ENCODE assay signal across 26 cellular contexts in the genomic region with DNA sequence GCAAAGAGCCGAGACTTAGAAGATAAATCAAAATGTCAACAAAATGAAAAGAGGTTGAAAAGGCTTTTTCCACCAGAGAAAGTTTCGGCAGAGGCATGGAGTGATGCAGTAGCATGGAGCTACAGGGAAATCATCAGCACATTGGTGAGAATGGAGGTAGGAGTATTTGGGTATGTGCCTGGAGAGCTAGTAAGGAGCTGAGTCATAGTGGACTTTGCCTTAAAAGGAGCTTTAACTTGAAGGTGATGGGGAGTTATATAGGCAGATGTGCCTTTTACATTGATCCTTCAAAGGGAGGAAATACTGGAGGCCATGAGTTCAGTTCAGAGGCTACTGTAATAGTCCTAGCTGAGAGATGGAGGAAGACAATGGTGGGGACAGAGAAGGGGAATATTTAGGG. TPM values are rescaled to one million over a fixed set of nuclear protein-coding genes. Genes with fewer than 3 reads are reported as not detected.
DNase-seq lines count a peak whose midpoint lies in the region; ATAC-seq, FAIRE-seq and TF ChIP-seq lines count a peak whose summit lies in the region.
"Had no signal": no experiment of that assay in that cellular context is flagged by ENCODE, and none has a peak within 500 bp of the region (broad histone marks: within the 10 kb centered on the region; RNA-seq: fewer than 3 reads in every experiment).

No MANE protein-coding gene starts in this region.

- no peak overlapping the region for H2AFZ ChIP-seq in PC-3 (ENCODE audit: low read length)
- H2AFZ ChIP-seq: neural progenitor cell had no signal

- H3F3A ChIP-seq in PC-3 (ENCODE audit: low read length, unreplicated experiment), result no peaks in the 10 kb centered on the region

- H3K79me2 ChIP-seq in PC-3 (ENCODE audit: low read length), result no peaks in the 10 kb centered on the region

- H3K4me2 ChIP-seq in PC-3 (ENCODE audit: low read length), result no peak overlapping the region
- H3K4me2 ChIP-seq: neural progenitor cell had no signal

- H3K36me3 ChIP-seq in PC-3 (ENCODE audit: low read depth, low read length) (no peaks in the 10 kb centered on the region), uterus (no peaks in the 10 kb centered on the region), vagina (no peaks in the 10 kb centered on the region)
- H3K36me3 ChIP-seq: neural progenitor cell had no signal

- DNase-seq in GM12891 (ENCODE audit: insufficient read length, low spot score), result no peak
- peak; percentile 60 for DNase-seq in H4 (ENCODE audit: low spot score)
- peak; percentile 59 for DNase-seq in PC-3
- peak; percentile 51 for DNase-seq in kidney tubule cell (ENCODE audit: low spot score)
- DNase-seq in uterus, result no peak
- no peak for DNase-seq in vagina (ENCODE audit: extremely low spot score in 2 of 2)
- no peak for DNase-seq in cerebellar cortex (ENCODE audit: low spot score)
- no peak for DNase-seq in NCI-H2171 treated with DMSO at 0.1 percent for 48 hours (lab: John Stamatoyannopoulos, UW)
- DNase-seq: activated CD8-positive, alpha-beta T cell treated with anti-CD3 and anti-CD28 coated beads, Interleukin-2, amount 10 ng/mL, durations not matched to agents 7 days and 5 days; CD4-positive, alpha-beta memory T cell; DND-41; effector CD4-positive, alpha-beta T cell; H7; midbrain; NCI-H1436 treated with DMSO at 0.1 percent for 48 hours; NCI-H345; NK-92 treated with Interleukin-12 subunit alpha and Interleukin-12 subunit beta, amount 100 ng/mL, for 24 hours; retina; SHP77; stimulated activated naive CD8-positive, alpha-beta T cell treated with anti-CD3 and anti-CD28 coated beads, Interleukin-15, amount 100 ng/mL, for 72 hours; T-helper 17 cell had no signal

- H3K9ac ChIP-seq in PC-3 (ENCODE audit: low read length), result no peak overlapping the region
- H3K9ac ChIP-seq: neural progenitor cell had no signal

- no peaks in the 10 kb centered on the region for H3K9me2 ChIP-seq in PC-3 (replicated peaks; ENCODE audit: low read length)

- CTCF ChIA-PET in PC-3 (lab: Charles Lee), result no interaction called here

- H3K27me3 ChIP-seq in PC-3 (ENCODE audit: low read length) (no peaks in the 10 kb centered on the region), uterus (no peaks in the 10 kb centered on the region), vagina (no peaks in the 10 kb centered on the region)
- H3K27me3 ChIP-seq: neural progenitor cell had no signal

- TF ChIP-seq CTCF in PC-3 (conservative IDR thresholded peaks at IDR 0.05; ENCODE audit: low read depth, low read length) (no peak), uterus (IDR thresholded peaks at IDR 0.05) (no peak), vagina (IDR thresholded peaks at IDR 0.05) (no peak)

- no peaks in the 10 kb centered on the region for H4K20me1 ChIP-seq in PC-3 (ENCODE audit: low read length)

- POLR2A ChIA-PET in PC-3 (lab: Charles Lee; ENCODE audit: unreplicated experiment), result no interaction called here

- no TSS peak for BruUV-seq in PC-3 (replicated peaks; lab: Mats Ljungman, UMichigan)

- no peak for TF ChIP-seq POLR2A in GM12891 (IDR thresholded peaks at IDR 0.05; ENCODE audit: low read depth, low read length)
- TF ChIP-seq POLR2A in uterus (IDR thresholded peaks at IDR 0.05), result no peak
- TF ChIP-seq POLR2A in vagina (IDR thresholded peaks at IDR 0.05), result no peak

- H3K9me3 ChIP-seq in PC-3 (ENCODE audit: low read length), result no peaks in the 10 kb centered on the region
- H3K9me3 ChIP-seq in uterus, result no peaks in the 10 kb centered on the region
- H3K9me3 ChIP-seq in vagina, result no peaks in the 10 kb centered on the region

- intact Hi-C loops in PC-3 (cut with micrococcal nuclease), result no loop called here
- intact Hi-C loops in uterus (cut with DNase I; ENCODE audit: low total_unique reads), result no loop called here
- intact Hi-C loops in vagina (cut with DNase I), result no loop called here

- no peaks in the 10 kb centered on the region for H3K4me1 ChIP-seq in PC-3 (ENCODE audit: insufficient read depth, low read length)
- no peaks in the 10 kb centered on the region for H3K4me1 ChIP-seq in uterus
- H3K4me1 ChIP-seq in vagina, result no peaks in the 10 kb centered on the region

- H3K4me3 ChIP-seq in PC-3 (ENCODE audit: low read length) (no peak overlapping the region), uterus (no peak overlapping the region), vagina (no peak overlapping the region)
- H3K4me3 ChIP-seq: neural progenitor cell had no signal

- H3K27ac ChIP-seq in PC-3 (ENCODE audit: low read length) (no peak overlapping the region), uterus (no peak overlapping the region), vagina (no peak overlapping the region)
- H3K27ac ChIP-seq: neural progenitor cell had no signal

- peak; percentile 20 for FAIRE-seq in GM12891 (lab: Jason Lieb, UNC)

- ATAC-seq in PC-3, result peak; percentile 54
- ATAC-seq: activated CD8-positive, alpha-beta T cell treated with anti-CD3 and anti-CD28 coated beads, Interleukin-2, amount 10 ng/mL, durations not matched to agents 7 days and 5 days; stimulated activated naive CD8-positive, alpha-beta T cell treated with anti-CD3 and anti-CD28 coated beads, Interleukin-15, amount 100 ng/mL, for 72 hours; T-helper 17 cell; WTC11 had no signal

TF ChIP-seq in GM12891, 5 proteins besides CTCF, POLR2A, EP300 and RAD21:
- no peak for TF ChIP-seq SPI1 (IDR thresholded peaks at IDR 0.05; ENCODE audit: low read depth, low read length)
- no peak for TF ChIP-seq POLR2AphosphoS5 (IDR thresholded peaks at IDR 0.05; ENCODE audit: low read depth, low read length)
- TF ChIP-seq PAX5 (IDR thresholded peaks at IDR 0.05; ENCODE audit: insufficient read depth, low read length, severe bottlenecking), result no peak
- no peak for TF ChIP-seq POU2F2 (IDR thresholded peaks at IDR 0.05; ENCODE audit: low read depth, low read length)

RNA-seq across cellular contexts. Expression of a gene that starts 44.3 kb away (rescaled TPM):
- 0.09 TPM for polyA plus RNA-seq in GM12891 (2012; ENCODE audit: low read depth, missing spikeins)
- total RNA-seq in H4 (2014; rRNA removed; shearing (Covaris generic)), result 0.10 TPM in 1 of 2 replicates, not detected in the other
- total RNA-seq in PC-3 (2014; rRNA removed), result not detected in 2 replicates
- 1 to 10 TPM in 1 of 4 donors, under 1 TPM in 2, not detected in 1; under 0.01 to 3.6 (median 0.64) TPM for total RNA-seq in uterus
- total RNA-seq in vagina, result not detected
- total RNA-seq: activated CD8-positive, alpha-beta T cell treated with anti-CD3 and anti-CD28 coated beads, Interleukin-2, amount 10 ng/mL, durations not matched to agents 7 days and 5 days; activated T-helper 1 cell treated with anti-CD3 and anti-CD28 coated beads, Interleukin-12 subunit alpha, Interleukin-12 subunit beta, Interleukin-2, Interleukin-4 antibody, amounts not matched to agents 30 ng/mL and 10 ng/mL and 1 ng/mL, durations not matched to agents 14 hours and 24 hours and 36 hours; fibroblast of lung; H7; kidney epithelial cell; WTC11 had no signal
- polyA plus RNA-seq: fibroblast of lung had no signal

Comparison
In these comparisons a context has a peak if more than half of its experiments do, and no peak if none do; other contexts are left out.
1. DNase-seq: peak in H4 (single experiment), PC-3 (single experiment) and kidney tubule cell (single experiment); none in GM12891 (single experiment), uterus (0 of 2), vagina (0 of 2), cerebellar cortex (single experiment) and NCI-H2171 treated with DMSO at 0.1 percent for 48 hours (single experiment).